Comparison of ENCODE assay signal across 8 cellular contexts in the genomic region with DNA sequence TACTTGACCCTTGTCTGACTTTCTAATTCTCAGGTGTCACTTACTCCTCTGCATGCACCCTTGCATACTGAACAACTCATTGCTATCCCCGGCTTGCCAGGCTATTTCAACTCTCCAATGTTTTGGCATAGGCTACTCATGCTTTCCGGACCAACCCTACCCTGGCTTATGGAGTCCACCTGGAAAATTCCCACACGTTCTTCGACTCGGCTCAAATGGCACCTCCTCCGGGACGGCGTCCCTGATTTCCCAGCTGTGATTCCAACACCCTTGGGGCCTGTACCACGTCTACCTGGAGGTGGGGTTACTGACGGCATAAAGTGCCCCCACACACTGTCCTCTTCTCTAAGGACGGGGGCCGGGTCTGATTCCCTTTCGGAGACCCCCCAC. TPM values are rescaled to one million over a fixed set of nuclear protein-coding genes. Genes with fewer than 3 reads are reported as not detected.
DNase-seq lines count a peak whose midpoint lies in the region; ATAC-seq and TF ChIP-seq lines count a peak whose summit lies in the region.

No MANE protein-coding gene starts in this region.

- peaks cover 52% of the 10 kb centered on the region for H3K79me2 ChIP-seq in OCI-LY3 (ENCODE audit: low read length)

- H3K36me3 ChIP-seq in OCI-LY3 (replicated peaks; ENCODE audit: low read depth, low read length), result peaks cover 14% of the 10 kb centered on the region
- H3K36me3 ChIP-seq in ectodermal cell (ENCODE audit: control insufficient read depth, insufficient read depth, low read length), result peaks cover 15% of the 10 kb centered on the region
- no peaks in the 10 kb centered on the region for H3K36me3 ChIP-seq in mucosa of stomach (ENCODE audit: control insufficient read depth, insufficient read depth, low read length)

- H3K27me3 ChIP-seq in OCI-LY3 (ENCODE audit: low read depth, low read length) (no peaks in the 10 kb centered on the region), ectodermal cell (ENCODE audit: control insufficient read depth, insufficient read depth, low read length, poor library complexity, severe bottlenecking) (no peaks in the 10 kb centered on the region), mucosa of stomach (ENCODE audit: control insufficient read depth, insufficient read depth, low read length) (no peaks in the 10 kb centered on the region)

- TF ChIP-seq CTCF in AG09309 (IDR thresholded peaks at IDR 0.05; ENCODE audit: control insufficient read depth, insufficient read depth, low read depth, low read length, missing control alignments), result no peak
- no peak for TF ChIP-seq CTCF in OCI-LY3 (IDR thresholded peaks at IDR 0.05; ENCODE audit: low read depth, low read length)

- peak overlapping the region; percentile 47; the same call in 1 of the 2 replicates for H2AFZ ChIP-seq in OCI-LY3 (ENCODE audit: low read depth, low read length)

- H3K27ac ChIP-seq in OCI-LY3 (ENCODE audit: low read length), result peak overlapping the region; percentile 24; the same call in 1 of the 2 replicates
- H3K27ac ChIP-seq in ectodermal cell (ENCODE audit: insufficient read depth, low read depth, low read length, poor library complexity, severe bottlenecking), result peak overlapping the region; percentile 11

- 3% methylated on average over 13 of the region's 13 CpGs for WGBS in ectodermal cell, 2 experiments

- H3K4me2 ChIP-seq in OCI-LY3 (ENCODE audit: low read length), result peak overlapping the region; percentile 94

- DNase-seq in AG09309 (ENCODE audit: low read depth), result no peak
- DNase-seq in dedifferentiated amniotic fluid mesenchymal stem cell (ENCODE audit: extremely low spot score), result no peak
- no peak for DNase-seq in activated CD8-positive, alpha-beta memory T cell treated with anti-CD3 and anti-CD28 coated beads, Interleukin-2, amount 50 U/mL, for 48 hours

- H3K4me3 ChIP-seq in AG09309 (ENCODE audit: control insufficient read depth, low read depth, low read length), result peak overlapping the region; percentile 59
- peak overlapping the region; percentile 95 for H3K4me3 ChIP-seq in OCI-LY3 (ENCODE audit: low read length)
- H3K4me3 ChIP-seq in ectodermal cell (ENCODE audit: insufficient read depth, low read depth, low read length), result peak overlapping the region; percentile 76
- H3K4me3 ChIP-seq in mucosa of stomach (ENCODE audit: low read length), result peak overlapping the region; percentile 64

- no peaks in the 10 kb centered on the region for H4K20me1 ChIP-seq in OCI-LY3 (ENCODE audit: insufficient read depth, low read length)

- H3K4me1 ChIP-seq in OCI-LY3 (ENCODE audit: low read length) (peaks cover 26% of the 10 kb centered on the region), ectodermal cell (ENCODE audit: control insufficient read depth, insufficient read depth, low read length) (peaks cover 5% of the 10 kb centered on the region), mucosa of stomach (ENCODE audit: control insufficient read depth, insufficient read depth, low read length) (peaks cover 14% of the 10 kb centered on the region)

- ATAC-seq in GM19395 (IDR thresholded peaks at IDR 0.05; ENCODE audit: unreplicated experiment) (peak; percentile 24), HG03354 (IDR thresholded peaks at IDR 0.05; ENCODE audit: poor library complexity, severe bottlenecking, unreplicated experiment) (no peak)

- no peaks in the 10 kb centered on the region for H3K9me3 ChIP-seq in OCI-LY3 (ENCODE audit: insufficient read depth, low read length)
- H3K9me3 ChIP-seq in ectodermal cell (ENCODE audit: control insufficient read depth, low read length), result no peaks in the 10 kb centered on the region
- no peaks in the 10 kb centered on the region for H3K9me3 ChIP-seq in mucosa of stomach (ENCODE audit: control insufficient read depth, low read length)

- peak overlapping the region; percentile 74 for H3K9ac ChIP-seq in OCI-LY3 (ENCODE audit: low read length)
- H3K9ac ChIP-seq in mucosa of stomach (ENCODE audit: low read length), result peak overlapping the region; percentile 85

RNA-seq across cellular contexts. Expression of a gene that starts 0.5 kb away (rescaled TPM):
- polyA plus RNA-seq in ectodermal cell (2013, experiment 1 of 4), result 28.6 TPM
- 25.5 TPM for polyA plus RNA-seq in ectodermal cell (2013, experiment 2 of 4)
- polyA plus RNA-seq in ectodermal cell (2013, experiment 3 of 4), result 16.7 TPM
- 17.3 TPM for polyA plus RNA-seq in ectodermal cell (2013, experiment 4 of 4)

RNA-seq across cellular contexts. Expression of a gene that starts 0.6 kb away (rescaled TPM):
- polyA plus RNA-seq in ectodermal cell (2013, experiment 1 of 4), result 167 TPM
- 186 TPM for polyA plus RNA-seq in ectodermal cell (2013, experiment 2 of 4)
- polyA plus RNA-seq in ectodermal cell (2013, experiment 3 of 4), result 99.8 TPM
- polyA plus RNA-seq in ectodermal cell (2013, experiment 4 of 4), result 107 TPM
